14 cellular contexts compared by ENCODE assay signal in genomic region chr12:9792961-9793617, GRCh38. TPM values are rescaled to one million over a fixed set of nuclear protein-coding genes. Genes with fewer than 3 reads are reported as not detected.
DNase-seq lines count a peak whose midpoint lies in the region; ATAC-seq and TF ChIP-seq lines count a peak whose summit lies in the region.
"Had no signal": no experiment of that assay in that cellular context is flagged by ENCODE, and none has a peak within 500 bp of the region (broad histone marks: within the 10 kb centered on the region; RNA-seq: fewer than 3 reads in every experiment).

No MANE protein-coding gene starts in this region.

- H3K9me3 ChIP-seq in adrenal gland (replicated peaks in 1 of 3) = no peaks in the 10 kb centered on the region
- H3K9me3 ChIP-seq: colonic mucosa, left lung had no signal

- H3K27me3 Mint-ChIP-seq in Calu3 (ENCODE audit: unreplicated experiment) = no peaks in the 10 kb centered on the region

- H3K4me3 ChIP-seq in adrenal gland = no peak overlapping the region
- H3K4me3 ChIP-seq: colonic mucosa, left lung had no signal

- TF ChIP-seq CTCF in Calu3 (IDR thresholded peaks at IDR 0.05; ENCODE audit: unreplicated experiment) (no peak), foreskin keratinocyte (conservative IDR thresholded peaks at IDR 0.05) (no peak), adrenal gland (IDR thresholded peaks at IDR 0.05) (no peak)

- DNase-seq in Calu3 (no peak), HS-27A (ENCODE audit: low read depth) (peak; percentile 75), foreskin keratinocyte (peak in 1 of 2 donors; percentile 43), mesenteric fat pad (ENCODE audit: low spot score) (no peak), adrenal gland (no peak)
- no peak for DNase-seq in activated naive CD4-positive, alpha-beta T cell treated with anti-CD3 and anti-CD28 coated beads, Interleukin-2, amount 50 U/mL, for 72 hours (ENCODE audit: low spot score in 2 of 2)
- DNase-seq: activated CD8-positive, alpha-beta memory T cell treated with anti-CD3 and anti-CD28 coated beads, Interleukin-2, amount 50 U/mL, for 4 hours; colonic mucosa; left lung; NCI-H1694; NK-92 treated with Interleukin-12 subunit alpha and Interleukin-12 subunit beta, amount 100 ng/mL, for 24 hours; stimulated activated CD8-positive, alpha-beta memory T cell treated with anti-CD3 and anti-CD28 coated beads, Interleukin-4, amount 100 ng/mL, for 48 hours had no signal

- BruUV-seq in Calu3 (replicated peaks; lab: Mats Ljungman, UMichigan) = no TSS peak

- 65 to 78% (median 72%) methylated on average over 2 of the region's 2 CpGs for WGBS in adrenal gland, 4 donors

- H3K9me3 Mint-ChIP-seq in Calu3 (ENCODE audit: low read depth, unreplicated experiment) = no peaks in the 10 kb centered on the region
- H3K9me3 Mint-ChIP-seq in activated naive CD4-positive, alpha-beta T cell treated with anti-CD3 and anti-CD28 coated beads, Interleukin-2, amount 50 U/mL, for 72 hours = peaks cover 4 to 9% of the 10 kb centered on the region in 2 donors

- CTCF ChIA-PET in Calu3 (lab: Charles Lee) = interaction anchor here (0.7 to 1.0 kb wide), 2 partner anchors 18 to 41 kb away, joined by 4 read pairs; no protein-coding TSS in a partner anchor

- no peak overlapping the region for H3K4me3 Mint-ChIP-seq in Calu3 (ENCODE audit: low read depth, unreplicated experiment)

- ATAC-seq in activated naive CD4-positive, alpha-beta T cell treated with anti-CD3 and anti-CD28 coated beads, Interleukin-2, amount 50 U/mL, for 72 hours = peak; percentile 55 to 63
- ATAC-seq in foreskin keratinocyte (peak; percentile 62), GM21576 (IDR thresholded peaks at IDR 0.05; ENCODE audit: unreplicated experiment) (no peak), HG03025 (IDR thresholded peaks at IDR 0.05; ENCODE audit: low FRiP score, unreplicated experiment) (no peak)
- ATAC-seq: left lung had no signal

- intact Hi-C loops in Calu3 (cut with micrococcal nuclease; ENCODE audit: unreplicated experiment) (no loop called here), adrenal gland (cut with DNase I) (no loop called here)

- H3K27ac Mint-ChIP-seq in Calu3 (ENCODE audit: unreplicated experiment) = peak overlapping the region; percentile 53
- H3K27ac Mint-ChIP-seq in activated naive CD4-positive, alpha-beta T cell treated with anti-CD3 and anti-CD28 coated beads, Interleukin-2, amount 50 U/mL, for 72 hours = peak overlapping the region; percentile 53 to 91

- no peak for TF ChIP-seq POLR2A in adrenal gland (IDR thresholded peaks at IDR 0.05)

- peaks cover 3% of the 10 kb centered on the region for H3K27me3 ChIP-seq in foreskin keratinocyte
- H3K27me3 ChIP-seq in adrenal gland = peaks cover 4% of the 10 kb centered on the region
- H3K27me3 ChIP-seq: colonic mucosa, left lung had no signal

- H3K27ac ChIP-seq in foreskin keratinocyte = no peak overlapping the region
- H3K27ac ChIP-seq in adrenal gland = no peak overlapping the region
- H3K27ac ChIP-seq: colonic mucosa, left lung had no signal

- no peaks in the 10 kb centered on the region for H3K36me3 Mint-ChIP-seq in Calu3 (ENCODE audit: insufficient read depth, unreplicated experiment)
- H3K36me3 Mint-ChIP-seq in activated naive CD4-positive, alpha-beta T cell treated with anti-CD3 and anti-CD28 coated beads, Interleukin-2, amount 50 U/mL, for 72 hours = peaks cover 6% of the 10 kb centered on the region in 2 donors

- no peaks in the 10 kb centered on the region for H3K36me3 ChIP-seq in adrenal gland (replicated peaks in 1 of 2)
- H3K36me3 ChIP-seq: colonic mucosa, left lung had no signal

- H3K4me1 ChIP-seq in foreskin keratinocyte (no peaks in the 10 kb centered on the region), adrenal gland (replicated peaks in 1 of 2) (no peaks in the 10 kb centered on the region)
- H3K4me1 ChIP-seq: colonic mucosa had no signal

- H3K4me1 Mint-ChIP-seq in Calu3 (ENCODE audit: low read depth, unreplicated experiment) = peaks cover 41% of the 10 kb centered on the region

RNA-seq across cellular contexts. Expression of gene CD69, which starts 32.4 kb away (rescaled TPM):
- total RNA-seq in Calu3 (2022) (1.7 and 2.6 TPM in 2 replicates), foreskin keratinocyte (not detected in 2 replicates), mesenteric fat pad (11.9 TPM), adrenal gland (1 to 10 TPM in 5 of 8 donors, under 1 TPM in 2, not detected in 1; 0.74 to 4.6 (median 2.2) TPM)
- 10 to 100 TPM; 72.7 to 91.1 TPM for total RNA-seq in activated naive CD4-positive, alpha-beta T cell treated with anti-CD3 and anti-CD28 coated beads, Interleukin-2, amount 50 U/mL, for 72 hours
- polyA plus RNA-seq in foreskin keratinocyte (not detected in 2 replicates), adrenal gland (1 to 10 TPM in 1 of 3 donors, under 1 TPM in 2; 0.88 to 2.8 (median 0.97) TPM)

RNA-seq across cellular contexts. Expression of gene KLRF1, which starts 34.2 kb away (rescaled TPM):
- 0.32 TPM in 1 of 2 replicates, not detected in the other for total RNA-seq in Calu3 (2022)
- under 1 TPM in 1 of 2 donors, not detected in 1; 0.45 TPM for total RNA-seq in activated naive CD4-positive, alpha-beta T cell treated with anti-CD3 and anti-CD28 coated beads, Interleukin-2, amount 50 U/mL, for 72 hours
- total RNA-seq in foreskin keratinocyte = 0.07 and 0.48 TPM in 2 replicates
- polyA plus RNA-seq in foreskin keratinocyte = 0.07 and 0.11 TPM in 2 replicates
- 0.51 TPM for total RNA-seq in mesenteric fat pad
- total RNA-seq in adrenal gland = under 1 TPM in 3 of 8 donors, not detected in 5; 0.40 to 0.61 (median 0.42) TPM
- polyA plus RNA-seq in adrenal gland = under 1 TPM in 1 of 3 donors, not detected in 2; 0.61 TPM

Comparison
In these comparisons a context has a peak if more than half of its experiments do, and no peak if none do; other contexts are left out.
1. ATAC-seq: peak in activated naive CD4-positive, alpha-beta T cell treated with anti-CD3 and anti-CD28 coated beads, Interleukin-2, amount 50 U/mL, for 72 hours (2 of 2) and foreskin keratinocyte (single experiment); none in GM21576 (single experiment) and HG03025 (single experiment).